In genomic region chr15:75646944-75647364, GRCh38 we compare ENCODE assay signal across 1 cellular context.
TF ChIP-seq lines count a peak whose summit lies in the region.

No MANE protein-coding gene starts in this region.

TF ChIP-seq in HepG2, 621 proteins besides CTCF, POLR2A, EP300 and RAD21:
- no peak for TF ChIP-seq HNRNPH1 (optimal IDR thresholded peaks at IDR 0.05; ENCODE audit: low read depth, low read length)
- 0 out of 2 replicates have a peak, but pooled peaks have one; percentile 80 for TF ChIP-seq ZNF674 (CRISPR knock-in tag; IDR thresholded peaks at IDR 0.05; ENCODE audit: low read depth)
- peak; percentile 53; the same call in 1 of the 2 replicates for TF ChIP-seq ZNF772 (CRISPR knock-in tag; IDR thresholded peaks at IDR 0.05)
- TF ChIP-seq ZNF124 (CRISPR knock-in tag; IDR thresholded peaks at IDR 0.05): 0 out of 2 replicates have a peak, but pooled peaks have one; percentile 6
- TF ChIP-seq TFE3 (CRISPR knock-in tag; IDR thresholded peaks at IDR 0.05): 0 out of 2 replicates have a peak, but pooled peaks have one; percentile 6
- TF ChIP-seq ZBTB20 (CRISPR knock-in tag; IDR thresholded peaks at IDR 0.05; ENCODE audit: borderline replicate concordance, low read depth): peak; percentile 12; the same call in 1 of the 2 replicates
- no peak; the same call in 1 of the 2 replicates for TF ChIP-seq HBP1 (CRISPR knock-in tag; IDR thresholded peaks at IDR 0.05; ENCODE audit: low read depth)
- 0 out of 2 replicates have a peak, but pooled peaks have one; percentile 48 for TF ChIP-seq EED (CRISPR knock-in tag; IDR thresholded peaks at IDR 0.05)
- no peak for TF ChIP-seq ZNF264 (CRISPR knock-in tag; IDR thresholded peaks at IDR 0.05)
- TF ChIP-seq ZNF598 (CRISPR knock-in tag; IDR thresholded peaks at IDR 0.05; ENCODE audit: borderline replicate concordance): 0 out of 2 replicates have a peak, but pooled peaks have one; percentile 32
- 0 out of 2 replicates have a peak, but pooled peaks have one; percentile 25 for TF ChIP-seq ZNF616 (CRISPR knock-in tag; IDR thresholded peaks at IDR 0.05; ENCODE audit: low read depth)
- peak; percentile 8; the same call in 1 of the 2 replicates for TF ChIP-seq SPEN (CRISPR knock-in tag; IDR thresholded peaks at IDR 0.05; ENCODE audit: low read depth)
- peak; percentile 4; the same call in 1 of the 2 replicates for TF ChIP-seq KDM2A (CRISPR knock-in tag; IDR thresholded peaks at IDR 0.05; ENCODE audit: borderline replicate concordance, low read depth)
- peak; percentile 41; the same call in 1 of the 2 replicates for TF ChIP-seq BCL3 (CRISPR knock-in tag; IDR thresholded peaks at IDR 0.05)
- 0 out of 2 replicates have a peak, but pooled peaks have one; percentile 65 for TF ChIP-seq GLI4 (CRISPR knock-in tag; IDR thresholded peaks at IDR 0.05; ENCODE audit: borderline replicate concordance)
- no peak for TF ChIP-seq ZNF160 (CRISPR knock-in tag; IDR thresholded peaks at IDR 0.05)
- 0 out of 2 replicates have a peak, but pooled peaks have one; percentile 36 for TF ChIP-seq ZNF564 (CRISPR knock-in tag; IDR thresholded peaks at IDR 0.05)
- TF ChIP-seq SMAD9 (CRISPR knock-in tag; IDR thresholded peaks at IDR 0.05): 0 out of 2 replicates have a peak, but pooled peaks have one; percentile 27
- TF ChIP-seq IRF9 (CRISPR knock-in tag; IDR thresholded peaks at IDR 0.05; ENCODE audit: borderline replicate concordance): peak; percentile 6; the same call in 1 of the 2 replicates
- 0 out of 2 replicates have a peak, but pooled peaks have one; percentile 19 for TF ChIP-seq ZNF589 (CRISPR knock-in tag; conservative IDR thresholded peaks at IDR 0.05)
- no peak for TF ChIP-seq RNF2 (conservative IDR thresholded peaks at IDR 0.05; ENCODE audit: low read depth)
- peak; percentile 3; the same call in 1 of the 2 replicates for TF ChIP-seq ZNF687 (CRISPR knock-in tag; IDR thresholded peaks at IDR 0.05)
- TF ChIP-seq ZNF792 (CRISPR knock-in tag; IDR thresholded peaks at IDR 0.05): no peak
- TF ChIP-seq ZNF788 (CRISPR knock-in tag; IDR thresholded peaks at IDR 0.05; ENCODE audit: borderline replicate concordance): 0 out of 2 replicates have a peak, but pooled peaks have one; percentile 57
- peak; percentile 28 for TF ChIP-seq TBX2 (CRISPR knock-in tag; IDR thresholded peaks at IDR 0.05; ENCODE audit: borderline replicate concordance)
- peak; percentile 17 for TF ChIP-seq PHF5A (CRISPR knock-in tag; IDR thresholded peaks at IDR 0.05; ENCODE audit: low read depth, unreplicated experiment)
- no peak for TF ChIP-seq SP1 (IDR thresholded peaks at IDR 0.05)
- TF ChIP-seq SP1 (CRISPR knock-in tag; IDR thresholded peaks at IDR 0.05): no peak
- TF ChIP-seq ZNF784 (CRISPR knock-in tag; IDR thresholded peaks at IDR 0.05; ENCODE audit: borderline replicate concordance): peak; percentile 69; the same call in 1 of the 2 replicates
- 0 out of 2 replicates have a peak, but pooled peaks have one; percentile 14 for TF ChIP-seq HNF1B (CRISPR knock-in tag; IDR thresholded peaks at IDR 0.05)
- no peak for TF ChIP-seq ERF (CRISPR knock-in tag; IDR thresholded peaks at IDR 0.05)
